13 cellular contexts compared by ENCODE assay signal in genomic region chr10:62384447-62385081, GRCh38. TPM values are rescaled to one million over a fixed set of nuclear protein-coding genes. Genes with fewer than 3 reads are reported as not detected.
DNase-seq lines count a peak whose midpoint lies in the region; ATAC-seq, FAIRE-seq and TF ChIP-seq lines count a peak whose summit lies in the region.
"Had no signal": no experiment of that assay in that cellular context is flagged by ENCODE, and none has a peak within 500 bp of the region (broad histone marks: within the 10 kb centered on the region; RNA-seq: fewer than 3 reads in every experiment).

No MANE protein-coding gene starts in this region.

- 44 to 63% methylated on average over 4 of the region's 4 CpGs for WGBS in body of pancreas, 2 donors

- peaks cover 48 to 69% (median 59%) of the 10 kb centered on the region in 3 donors for H3K4me1 Mint-ChIP-seq in CD8-positive, alpha-beta memory T cell
- H3K4me1 Mint-ChIP-seq: nephron progenitor cell had no signal

- no peaks in the 10 kb centered on the region for H3K36me3 ChIP-seq in CD8-positive, alpha-beta memory T cell (ENCODE audit: insufficient read depth, low read length)
- H3K36me3 ChIP-seq in keratinocyte (ENCODE audit: control insufficient read depth in 2 of 2, extremely low read depth in 1 of 2, insufficient read depth in 2 of 2, low read length in 2 of 2) (peaks cover 3% of the 10 kb centered on the region in 2 experiments), body of pancreas (replicated peaks in 1 of 2; ENCODE audit: insufficient read depth in 1 of 2, low read depth in 2 of 2) (no peaks in the 10 kb centered on the region)
- H3K36me3 ChIP-seq: BE2C had no signal

- dilution Hi-C loops in keratinocyte (cut with MboI; ENCODE audit: extremely low pct_ligation_motif_present, low sequenced_read_pairs) = no loop called here

- no peaks in the 10 kb centered on the region for H3K9me3 Mint-ChIP-seq in CD8-positive, alpha-beta memory T cell
- H3K9me3 Mint-ChIP-seq: nephron progenitor cell had no signal

- H3K9me1 ChIP-seq in keratinocyte (ENCODE audit: control insufficient read depth, extremely low read depth, insufficient read depth, low read length) = no peaks in the 10 kb centered on the region

- H3K27ac Mint-ChIP-seq in CD8-positive, alpha-beta memory T cell = peak overlapping the region in 6 of 8 donors; percentile 21 to 80 (median 58)
- H3K27ac Mint-ChIP-seq: nephron progenitor cell had no signal

- no peak for ATAC-seq in GM18519 (IDR thresholded peaks at IDR 0.05; ENCODE audit: low FRiP score, unreplicated experiment)
- ATAC-seq in GM21526 (IDR thresholded peaks at IDR 0.05; ENCODE audit: low FRiP score, unreplicated experiment) = no peak
- no peak for ATAC-seq in body of pancreas
- ATAC-seq: esophagus mucosa had no signal

- TF ChIP-seq POLR2A in body of pancreas (IDR thresholded peaks at IDR 0.05) = no peak

- peak overlapping the region; percentile 4 to 73 (median 63) for H3K4me3 Mint-ChIP-seq in CD8-positive, alpha-beta memory T cell
- H3K4me3 Mint-ChIP-seq: nephron progenitor cell had no signal

- peak overlapping the region; percentile 73 for H3K9ac ChIP-seq in keratinocyte (ENCODE audit: control insufficient read depth, extremely low read depth, insufficient read depth, low read length)

- no peaks in the 10 kb centered on the region for H3K9me3 ChIP-seq in CD8-positive, alpha-beta memory T cell (ENCODE audit: low read length)
- H3K9me3 ChIP-seq in keratinocyte (ENCODE audit: control insufficient read depth, low read depth, low read length) (no peaks in the 10 kb centered on the region), body of pancreas (no peaks in the 10 kb centered on the region)
- H3K9me3 ChIP-seq: BE2C had no signal

- H3K36me3 Mint-ChIP-seq in CD8-positive, alpha-beta memory T cell = no peaks in the 10 kb centered on the region

- H2AFZ ChIP-seq in keratinocyte (ENCODE audit: control insufficient read depth, low read length) = no peak overlapping the region

- H3K27me3 ChIP-seq in CD8-positive, alpha-beta memory T cell (ENCODE audit: insufficient read depth, low read length, poor library complexity, severe bottlenecking) = no peaks in the 10 kb centered on the region
- H3K27me3 ChIP-seq in keratinocyte (ENCODE audit: control insufficient read depth, extremely low read depth, insufficient read depth, low read length) = no peaks in the 10 kb centered on the region
- no peaks in the 10 kb centered on the region for H3K27me3 ChIP-seq in body of pancreas
- H3K27me3 ChIP-seq: BE2C had no signal

- peaks cover 0 to 1% of the 10 kb centered on the region in 2 donors for H3K27me3 Mint-ChIP-seq in CD8-positive, alpha-beta memory T cell

- no peaks in the 10 kb centered on the region for H4K20me1 ChIP-seq in keratinocyte (ENCODE audit: control insufficient read depth, extremely low read depth, insufficient read depth, low read length)

- H3K4me1 ChIP-seq in CD8-positive, alpha-beta memory T cell (ENCODE audit: insufficient read depth, low read length) = peaks cover 8% of the 10 kb centered on the region
- H3K4me1 ChIP-seq in keratinocyte (ENCODE audit: control insufficient read depth, extremely low read depth, insufficient read depth, low read length) (peaks cover 81% of the 10 kb centered on the region), body of pancreas (no peaks in the 10 kb centered on the region)
- H3K4me1 ChIP-seq: BE2C had no signal

- no peak overlapping the region for H3K4me3 ChIP-seq in CD8-positive, alpha-beta memory T cell (ENCODE audit: low read length)
- H3K4me3 ChIP-seq in keratinocyte (ENCODE audit: control insufficient read depth in 2 of 3, extremely low read depth in 1 of 3, insufficient read depth in 2 of 3, low read depth in 1 of 3, low read length in 3 of 3) = peak overlapping the region in 2 of 3 experiments; percentile 55 to 62
- no peak overlapping the region for H3K4me3 ChIP-seq in body of pancreas

- intact Hi-C loops in body of pancreas (cut with DNase I) = no loop called here

- TF ChIP-seq CTCF in keratinocyte (optimal IDR thresholded peaks at IDR 0.05 in 1 of 3, IDR thresholded peaks at IDR 0.05 in 1 of 3, conservative IDR thresholded peaks at IDR 0.05 in 1 of 3; ENCODE audit: extremely low read depth in 1 of 3, insufficient read depth in 2 of 3, low read length in 3 of 3) (no peak), body of pancreas (IDR thresholded peaks at IDR 0.05) (no peak)

- POLR2A ChIA-PET in CD8-positive, alpha-beta memory T cell (lab: Charles Lee) = interaction anchor here (0.7 kb wide), 1 partner anchor 1138 kb away, joined by 3 read pairs; no protein-coding TSS in a partner anchor

- DNase-seq in CD8-positive, alpha-beta memory T cell = no peak
- DNase-seq in M059J (ENCODE audit: low read depth) (peak; percentile 72), keratinocyte (ENCODE audit: low read depth, low spot score) (no peak), body of pancreas (no peak), SHP77 treated with DMSO at 0.1 percent for 48 hours (lab: John Stamatoyannopoulos, UW) (no peak)
- DNase-seq: BE2C, NCI-H1694 treated with DMSO at 0.1 percent for 48 hours, nephron progenitor cell had no signal

- H3K27ac ChIP-seq in CD8-positive, alpha-beta memory T cell (ENCODE audit: low read depth, low read length) = peak overlapping the region; percentile 20
- H3K27ac ChIP-seq in angular gyrus (ENCODE audit: low read depth, low read length) (peak overlapping the region; percentile 94), keratinocyte (ENCODE audit: control insufficient read depth, insufficient read depth, low read length) (peak overlapping the region; percentile 98), body of pancreas (no peak overlapping the region)

- CTCF ChIA-PET in CD8-positive, alpha-beta memory T cell (lab: Charles Lee) = interaction anchor here (0.6 to 1.3 kb wide), 2 partner anchors 53 to 883 kb away, joined by 3 read pairs; no protein-coding TSS in a partner anchor

- peak overlapping the region; percentile 89 for H3K4me2 ChIP-seq in keratinocyte (ENCODE audit: control insufficient read depth, extremely low read depth, insufficient read depth, low read depth, low read length)

- peak; percentile 74 for FAIRE-seq in keratinocyte (lab: Jason Lieb, UNC)

- peaks cover 58% of the 10 kb centered on the region for H3K79me2 ChIP-seq in keratinocyte (ENCODE audit: control insufficient read depth, insufficient read depth, low read length)

RNA-seq across cellular contexts. Expression of gene ZNF365, which starts 10.4 kb away (rescaled TPM):
- total RNA-seq in CD8-positive, alpha-beta memory T cell = under 1 TPM; 0.53 to 0.93 TPM
- polyA plus RNA-seq in CD8-positive, alpha-beta memory T cell = 2.7 TPM
- 2.9 and 3.2 TPM in 2 replicates for total RNA-seq in M059J (2014; rRNA removed; shearing (Covaris generic))
- 11.9 to 20.9 TPM (median 15.9 TPM) in 3 replicates for polyA plus RNA-seq in keratinocyte
- 45.3 TPM for polyA plus RNA-seq in keratinocyte (2011; ENCODE audit: low read depth)
- 10.0 and 17.5 TPM in 2 replicates for polyA plus RNA-seq in keratinocyte (2011; cell fraction: cytosol; rRNA removed)
- 13.4 and 17.5 TPM in 2 replicates for polyA plus RNA-seq in keratinocyte (2011; cell fraction: nucleus; rRNA removed)
- polyA plus RNA-seq in keratinocyte (2012; ENCODE audit: low replicate concordance) = 15.4 and 22.7 TPM in 2 replicates
- 14.5 to 25.7 TPM (median 16.1 TPM) in 3 replicates for polyA minus RNA-seq in keratinocyte
- 16.3 TPM for polyA minus RNA-seq in keratinocyte (2011; cell fraction: cytosol; rRNA and poly(A)+ RNA removed)
- 12.3 and 20.6 TPM in 2 replicates for polyA minus RNA-seq in keratinocyte (2011; cell fraction: nucleus; rRNA and poly(A)+ RNA removed)
- 1 to 10 TPM; 1.0 to 1.6 TPM for total RNA-seq in body of pancreas
- total RNA-seq: T-helper 2 cell treated with Interferon-gamma antibody and Interleukin-4, amounts not matched to agents 100 ng/mL and 5 ng/mL, for 36 hours had no signal

Comparison
In these comparisons a context has a peak if more than half of its experiments do, and no peak if none do; other contexts are left out.
1. H3K27ac ChIP-seq: peak in CD8-positive, alpha-beta memory T cell (single experiment), angular gyrus (single experiment) and keratinocyte (single experiment); none in body of pancreas (0 of 4).
2. H3K4me3 ChIP-seq: peak in keratinocyte (2 of 3); none in CD8-positive, alpha-beta memory T cell (single experiment) and body of pancreas (0 of 2).